Comparison of ENCODE assay signal across 11 cellular contexts in genomic region chr2:176582990-176583481, GRCh38.
A peak's percentile ranks its signal among the peaks of the same experiment; 100 is the strongest.
DNase-seq lines count a peak whose midpoint lies in the region; ATAC-seq, FAIRE-seq and TF ChIP-seq lines count a peak whose summit lies in the region.
"Had no signal": no experiment of that assay in that cellular context is flagged by ENCODE, and none has a peak within 500 bp of the region (broad histone marks: within the 10 kb centered on the region; RNA-seq: fewer than 3 reads in every experiment).

No MANE protein-coding gene starts in this region.

- peak in 1 of 2 experiments; percentile 23; a peak in 2 of 5 replicates for TF ChIP-seq RAD21 in A549 (conservative IDR thresholded peaks at IDR 0.05 in 1 of 2, IDR thresholded peaks at IDR 0.05 in 1 of 2)

- H3K4me3 ChIP-seq in A549 = peak overlapping the region; percentile 17; the same call in 1 of the 3 replicates
- H3K4me3 ChIP-seq: gastrocnemius medialis had no signal

- H3K9me3 ChIP-seq in A549 = no peaks in the 10 kb centered on the region
- H3K9me3 ChIP-seq: gastrocnemius medialis had no signal

- no peak for TF ChIP-seq EP300 in A549 (IDR thresholded peaks at IDR 0.05)

- DNase-seq in A549 (ENCODE audit: low read depth in 1 of 2, low spot score in 1 of 2) (peak; percentile 49 to 87), HEK293T (ENCODE audit: extremely low spot score) (peak; percentile 35), amniotic stem cell (lab: John Stamatoyannopoulos, UW) (peak; percentile 55), kidney glomerular epithelial cell (lab: John Stamatoyannopoulos, UW) (peak; percentile 95), NCI-H345 (lab: John Stamatoyannopoulos, UW) (no peak), NCI-H187 (lab: John Stamatoyannopoulos, UW) (no peak), activated gamma-delta T cell treated with Interleukin-2 at 50 U/mL for 16 hours (no peak)
- DNase-seq: activated CD8-positive, alpha-beta memory T cell treated with anti-CD3 and anti-CD28 coated beads, Interleukin-2, amount 50 U/mL, for 48 hours; gastrocnemius medialis; NCI-H1436 had no signal

- peak; percentile 95 to 97 for ATAC-seq in A549
- no peak for ATAC-seq in HG02938 (IDR thresholded peaks at IDR 0.05; ENCODE audit: unreplicated experiment)
- ATAC-seq: gastrocnemius medialis had no signal

- CTCF ChIA-PET in A549 (lab: Yijun Ruan, JAX) (interaction anchor here (0.8 to 4.2 kb wide), 11 partner anchors 10 to 566 kb away, joined by 3 to 18 read pairs (median 5); no protein-coding TSS in a partner anchor), HEK293T (lab: Yijun Ruan, JAX) (interaction anchor here (0.6 to 1.3 kb wide), 5 partner anchors 10 to 69 kb away, joined by 3 to 5 read pairs (median 3); no protein-coding TSS in a partner anchor)

- POLR2A ChIA-PET in A549 (lab: Yijun Ruan, JAX) = interaction anchor here (1.6 to 2.2 kb wide), 3 partner anchors 21 to 54 kb away, joined by 6 to 12 read pairs (median 8); no protein-coding TSS in a partner anchor
- POLR2A ChIA-PET in HEK293T (lab: Yijun Ruan, JAX) = interaction anchor here (1.2 kb wide), 1 partner anchor 478 kb away, joined by 3 read pairs; no protein-coding TSS in a partner anchor

- H3K4me2 ChIP-seq in A549 = peak overlapping the region; percentile 78

- peak overlapping the region; percentile 72 to 76 for H3K27ac ChIP-seq in A549
- H3K27ac ChIP-seq: gastrocnemius medialis had no signal

- FAIRE-seq in A549 (lab: Jason Lieb, UNC) = no peak

- peaks cover 31% of the 10 kb centered on the region for H3K4me1 ChIP-seq in A549
- H3K4me1 ChIP-seq: gastrocnemius medialis had no signal

- 0% methylated on average over 2 of the region's 2 CpGs for WGBS in A549 (ENCODE audit: missing lambda C conversion rate)

- no peak for TF ChIP-seq CTCF in A549 (IDR thresholded peaks at IDR 0.05)

- TF ChIP-seq POLR2A in A549 (IDR thresholded peaks at IDR 0.05; ENCODE audit: low read length) = no peak

TF ChIP-seq in A549, 52 proteins besides CTCF, POLR2A, EP300 and RAD21:
- peak; percentile 96 for TF ChIP-seq JUNB (IDR thresholded peaks at IDR 0.05)
- TF ChIP-seq MYC (IDR thresholded peaks at IDR 0.05; ENCODE audit: borderline replicate concordance, low read length) = no peak
- peak in 1 of 2 experiments; percentile 56; a peak in 2 of 5 replicates for TF ChIP-seq JUN (IDR thresholded peaks at IDR 0.05)
- TF ChIP-seq GATA3 (IDR thresholded peaks at IDR 0.05; ENCODE audit: borderline replicate concordance) = peak; percentile 63; the same call in 1 of the 2 replicates
- peak; percentile 45; the same call in 1 of the 2 replicates for TF ChIP-seq MAX (IDR thresholded peaks at IDR 0.05)
- peak; percentile 30 to 75; a peak in 2 of 4 replicates for TF ChIP-seq CEBPB (IDR thresholded peaks at IDR 0.05)
- peak; percentile 98 for TF ChIP-seq FOSL2 (IDR thresholded peaks at IDR 0.05)
- peak; percentile 97 for TF ChIP-seq FOSL2 (CRISPR knock-in tag; IDR thresholded peaks at IDR 0.05)
- TF ChIP-seq FOXS1 (CRISPR knock-in tag; IDR thresholded peaks at IDR 0.05) = no peak

TF ChIP-seq in HEK293T, 16 proteins besides CTCF, POLR2A, EP300 and RAD21:
- TF ChIP-seq BHLHE40 (IDR thresholded peaks at IDR 0.05; ENCODE audit: borderline replicate concordance) (no peak), ZNF384 (IDR thresholded peaks at IDR 0.05) (peak; percentile 59; the same call in 1 of the 2 replicates)

Comparison
In these comparisons a context has a peak if more than half of its experiments do, and no peak if none do; other contexts are left out.
1. DNase-seq: peak in A549 (2 of 2), HEK293T (single experiment), amniotic stem cell (single experiment) and kidney glomerular epithelial cell (single experiment); none in NCI-H345 (single experiment), NCI-H187 (0 of 2) and activated gamma-delta T cell treated with Interleukin-2 at 50 U/mL for 16 hours (single experiment).